Comparison of ENCODE assay signal across 1 cellular context in genomic region chr16:10979717-10980601, GRCh38.
TF ChIP-seq lines count a peak whose summit lies in the region.

No MANE protein-coding gene starts in this region.

TF ChIP-seq in HepG2, 621 proteins besides CTCF, POLR2A, EP300 and RAD21 (continued from another document):
- TF ChIP-seq MLXIP (CRISPR knock-in tag; IDR thresholded peaks at IDR 0.05; ENCODE audit: borderline replicate concordance): 0 out of 2 replicates have a peak, but pooled peaks have one; percentile 14
- no peak for TF ChIP-seq ZNF546 (CRISPR knock-in tag; conservative IDR thresholded peaks at IDR 0.05)
- no peak for TF ChIP-seq ZNF7 (CRISPR knock-in tag; IDR thresholded peaks at IDR 0.05)
- TF ChIP-seq ZBTB39 (CRISPR knock-in tag; IDR thresholded peaks at IDR 0.05): 0 out of 2 replicates have a peak, but pooled peaks have one; percentile 41
- 0 out of 2 replicates have a peak, but pooled peaks have one; percentile 30 for TF ChIP-seq UBTF (CRISPR knock-in tag; IDR thresholded peaks at IDR 0.05)
- TF ChIP-seq REXO4 (CRISPR knock-in tag; IDR thresholded peaks at IDR 0.05; ENCODE audit: borderline replicate concordance): no peak
- no peak for TF ChIP-seq HIC2 (CRISPR knock-in tag; IDR thresholded peaks at IDR 0.05; ENCODE audit: low read depth)
- TF ChIP-seq NFYC (CRISPR knock-in tag; IDR thresholded peaks at IDR 0.05): no peak; the same call in 1 of the 2 replicates
- peak; percentile 19; the same call in 1 of the 2 replicates for TF ChIP-seq TFAP4 (IDR thresholded peaks at IDR 0.05; ENCODE audit: borderline replicate concordance, low read depth)
- TF ChIP-seq ZNF556 (CRISPR knock-in tag; IDR thresholded peaks at IDR 0.05; ENCODE audit: borderline replicate concordance): no peak
- TF ChIP-seq ARID5B (CRISPR knock-in tag; IDR thresholded peaks at IDR 0.05): no peak
- TF ChIP-seq HDAC2 (CRISPR knock-in tag; IDR thresholded peaks at IDR 0.05): no peak
- no peak for TF ChIP-seq ZNF841 (CRISPR knock-in tag; IDR thresholded peaks at IDR 0.05; ENCODE audit: borderline replicate concordance)
TF ChIP-seq in HepG2: peak in this region for 38.
